In the genomic region with DNA sequence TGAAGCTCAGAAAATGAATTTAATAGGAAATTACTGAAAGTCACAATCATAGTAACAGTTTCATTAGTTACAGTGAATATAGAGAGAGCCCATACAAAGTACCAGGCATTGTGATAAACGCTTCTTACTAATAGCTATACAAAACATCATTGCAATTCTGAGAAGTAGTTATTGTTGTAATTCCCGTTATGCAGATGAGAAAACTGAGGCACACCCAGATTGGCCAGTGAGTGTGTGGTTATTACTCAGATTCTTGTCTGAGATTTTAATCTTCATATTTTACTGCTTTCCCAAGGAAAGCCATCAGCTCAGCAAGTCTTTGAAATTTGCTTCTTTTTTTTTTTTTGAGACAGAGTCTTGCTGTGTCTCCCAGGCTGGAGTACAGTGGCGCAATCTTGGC, we compare ENCODE assay signal across 16 cellular contexts. TPM values are rescaled to one million over a fixed set of nuclear protein-coding genes. Genes with fewer than 3 reads are reported as not detected.
A peak's percentile ranks its signal among the peaks of the same experiment; 100 is the strongest.
DNase-seq lines count a peak whose midpoint lies in the region; ATAC-seq, FAIRE-seq and TF ChIP-seq lines count a peak whose summit lies in the region.
"Had no signal": no experiment of that assay in that cellular context is flagged by ENCODE, and none has a peak within 500 bp of the region (broad histone marks: within the 10 kb centered on the region; RNA-seq: fewer than 3 reads in every experiment).

No MANE protein-coding gene starts in this region.

- TF ChIP-seq EP300 in sigmoid colon (IDR thresholded peaks at IDR 0.05): no peak

- peaks cover 59% of the 10 kb centered on the region for H3K4me1 Mint-ChIP-seq in activated CD4-positive, alpha-beta T cell treated with anti-CD3 and anti-CD28 coated beads for 36 hours

- H3K9me3 Mint-ChIP-seq in activated CD4-positive, alpha-beta T cell treated with anti-CD3 and anti-CD28 coated beads for 36 hours (ENCODE audit: low read depth): no peaks in the 10 kb centered on the region
- H3K9me3 Mint-ChIP-seq: CD4-positive, alpha-beta T cell; central memory CD8-positive, alpha-beta T cell had no signal

- CTCF ChIA-PET in activated CD4-positive, alpha-beta T cell treated with anti-CD3 and anti-CD28 coated beads for 36 hours (lab: Charles Lee): interaction anchor here (0.8 to 2.8 kb wide), 5 partner anchors 9 to 156 kb away, joined by 3 to 17 read pairs (median 5); a partner anchor contains a TSS
- CTCF ChIA-PET in RWPE1 (lab: Yijun Ruan, JAX): no interaction called here

- TF ChIP-seq POLR2A in sigmoid colon (IDR thresholded peaks at IDR 0.05) (no peak), heart left ventricle (IDR thresholded peaks at IDR 0.05) (no peak)

- peak; percentile 70 for ATAC-seq in activated CD4-positive, alpha-beta T cell treated with anti-CD3 and anti-CD28 coated beads for 36 hours
- ATAC-seq in heart left ventricle: no peak
- no peak for ATAC-seq in pancreas

- H3K27me3 ChIP-seq in sigmoid colon (no peaks in the 10 kb centered on the region), heart left ventricle (no peaks in the 10 kb centered on the region), pancreas (no peaks in the 10 kb centered on the region)

- H3K27ac ChIP-seq in RWPE1 (peak overlapping the region; percentile 67), epithelial cell of prostate (peak overlapping the region; percentile 63), sigmoid colon (peak overlapping the region; percentile 86 to 93 (median 88)), heart left ventricle (peak overlapping the region in 1 of 12 donors; percentile 87), pancreas (peak overlapping the region in 2 of 4 donors; percentile 62 to 74)

- TF ChIP-seq CTCF in RWPE1 (conservative IDR thresholded peaks at IDR 0.05; ENCODE audit: low read depth): no peak
- TF ChIP-seq CTCF in sigmoid colon (IDR thresholded peaks at IDR 0.05): no peak
- TF ChIP-seq CTCF in heart left ventricle (IDR thresholded peaks at IDR 0.05): no peak
- no peak for TF ChIP-seq CTCF in pancreas (IDR thresholded peaks at IDR 0.05)

- H3K27me3 Mint-ChIP-seq in activated CD4-positive, alpha-beta T cell treated with anti-CD3 and anti-CD28 coated beads for 36 hours: no peaks in the 10 kb centered on the region
- H3K27me3 Mint-ChIP-seq: CD4-positive, alpha-beta T cell; central memory CD8-positive, alpha-beta T cell had no signal

- WGBS in sigmoid colon, 2 donors: 83 to 89% methylated on average over 3 of the region's 3 CpGs
- WGBS in heart left ventricle, 4 donors: 94 to 97% (median 95%) methylated on average over 3 of the region's 3 CpGs
- WGBS in pancreas, 2 donors: 89 to 96% methylated on average over 3 of the region's 3 CpGs

- H3K4me1 ChIP-seq in sigmoid colon (peaks cover 0 to 98% (median 87%) of the 10 kb centered on the region in 4 donors), heart left ventricle (peaks cover 0 to 78% (median 29%) of the 10 kb centered on the region in 12 donors), pancreas (peaks cover 44 to 54% (median 50%) of the 10 kb centered on the region in 3 donors)

- POLR2A ChIA-PET in activated CD4-positive, alpha-beta T cell treated with anti-CD3 and anti-CD28 coated beads for 36 hours (lab: Charles Lee): interaction anchor here (0.6 to 1.3 kb wide), 2 partner anchors 30 to 87 kb away, joined by 3 to 4 read pairs; no protein-coding TSS in a partner anchor
- POLR2A ChIA-PET in RWPE1 (lab: Yijun Ruan, JAX; ENCODE audit: low non-redundant PET): interaction anchor here (0.6 kb wide), 1 partner anchor 163 kb away, joined by 4 read pairs; no protein-coding TSS in a partner anchor

- H3K36me3 Mint-ChIP-seq in activated CD4-positive, alpha-beta T cell treated with anti-CD3 and anti-CD28 coated beads for 36 hours (ENCODE audit: low read depth): no peaks in the 10 kb centered on the region

- H3K9me3 ChIP-seq in sigmoid colon (no peaks in the 10 kb centered on the region), heart left ventricle (no peaks in the 10 kb centered on the region), pancreas (no peaks in the 10 kb centered on the region)

- DNase-seq in activated CD4-positive, alpha-beta T cell treated with anti-CD3 and anti-CD28 coated beads for 36 hours: no peak
- DNase-seq in activated CD4-positive, alpha-beta T cell treated with anti-CD3 and anti-CD28 coated beads for 1 hour: no peak
- no peak for DNase-seq in RWPE1 (ENCODE audit: low spot score)
- DNase-seq in epithelial cell of prostate (ENCODE audit: low read depth, low spot score): no peak
- no peak for DNase-seq in sigmoid colon
- DNase-seq in heart left ventricle: no peak
- DNase-seq in NOMO-1 treated with dmso at 0.1 percent for 144 hours (lab: John Stamatoyannopoulos, UW; ENCODE audit: unreplicated experiment): no peak
- DNase-seq in pancreas: no peak
- DNase-seq: CD4-positive, alpha-beta T cell; H7; IMR-90; NCI-H1048; NCI-H2171 treated with DMSO at 0.1 percent for 48 hours had no signal

- FAIRE-seq in pancreas (lab: Jason Lieb, UNC): no peak
- FAIRE-seq: A204.1, endometrium had no signal

- H3K36me3 ChIP-seq in sigmoid colon: no peaks in the 10 kb centered on the region
- no peaks in the 10 kb centered on the region for H3K36me3 ChIP-seq in heart left ventricle
- H3K36me3 ChIP-seq in pancreas: no peaks in the 10 kb centered on the region

- H3K4me3 Mint-ChIP-seq in activated CD4-positive, alpha-beta T cell treated with anti-CD3 and anti-CD28 coated beads for 36 hours: no peak overlapping the region
- H3K4me3 Mint-ChIP-seq: CD4-positive, alpha-beta T cell; central memory CD8-positive, alpha-beta T cell had no signal

- H3K27ac Mint-ChIP-seq in activated CD4-positive, alpha-beta T cell treated with anti-CD3 and anti-CD28 coated beads for 36 hours: peak overlapping the region; percentile 25
- H3K27ac Mint-ChIP-seq: CD4-positive, alpha-beta T cell had no signal

- H3K4me3 ChIP-seq in sigmoid colon (no peak overlapping the region), heart left ventricle (no peak overlapping the region), pancreas (no peak overlapping the region)

- intact Hi-C loops in activated CD4-positive, alpha-beta T cell treated with anti-CD3 and anti-CD28 coated beads for 36 hours (cut with DNase I, micrococcal nuclease): no loop called here
- intact Hi-C loops in sigmoid colon (cut with DNase I) (loop anchor here (5.0 kb wide), 1 partner anchor 40 kb away; no protein-coding TSS in a partner anchor), heart left ventricle (cut with DNase I) (no loop called here), pancreas (cut with DNase I) (no loop called here)

RNA-seq across cellular contexts. Expression of a gene that starts 14.3 kb away (rescaled TPM):
- total RNA-seq in activated CD4-positive, alpha-beta T cell treated with anti-CD3 and anti-CD28 coated beads for 36 hours: 10 to 100 TPM; 25.4 to 29.1 TPM
- 100 to 1,000 TPM in 1 of 4 donors, 10 to 100 TPM in 3; 51.7 to 121 (median 76.7) TPM for total RNA-seq in sigmoid colon
- polyA plus RNA-seq in sigmoid colon: 100 to 1,000 TPM; 109 to 277 (median 121) TPM
- total RNA-seq in heart left ventricle: 10 to 100 TPM; 30.5 to 75.6 (median 40.6) TPM
- 10 to 100 TPM; 31.9 to 38.7 TPM for polyA plus RNA-seq in heart left ventricle
- 100 to 1,000 TPM in 2 of 6 donors, 10 to 100 TPM in 4; 85.2 to 109 (median 98.3) TPM for total RNA-seq in pancreas
- 100 to 1,000 TPM; 104 to 152 TPM for polyA plus RNA-seq in pancreas
